ENCODE assay signal across 38 cellular contexts in genomic region chr7:87094322-87094721, GRCh38.
"Had no signal": no experiment of that assay in that cellular context is flagged by ENCODE, and none has a peak within 500 bp of the region (broad histone marks: within the 10 kb centered on the region; RNA-seq: fewer than 3 reads in every experiment).

No MANE protein-coding gene starts in this region.

- H3K4me1 ChIP-seq: adrenal gland, ascending aorta, body of pancreas had no signal

- H3K4me1 Mint-ChIP-seq: activated naive CD4-positive, alpha-beta T cell treated with anti-CD3 and anti-CD28 coated beads, Interleukin-2, amount 10 ng/mL, durations not matched to agents 7 days and 5 days; activated naive CD4-positive, alpha-beta T cell treated with anti-CD3 and anti-CD28 coated beads, Interleukin-2, amount 50 U/mL, for 24 hours; activated naive CD8-positive, alpha-beta T cell treated with anti-CD3 and anti-CD28 coated beads for 36 hours; activated naive CD8-positive, alpha-beta T cell treated with anti-CD3 and anti-CD28 coated beads, Interleukin-2, amount 10 ng/mL, durations not matched to agents 7 days and 5 days; activated naive CD8-positive, alpha-beta T cell treated with anti-CD3 and anti-CD28 coated beads, Interleukin-2, amount 50 U/mL, for 24 hours; activated T-helper 17 cell treated with anti-CD3 and anti-CD28 coated beads, Interleukin-2, amount 50 U/mL, for 72 hours; brain; central memory CD8-positive, alpha-beta T cell had no signal

- H3K27me3 Mint-ChIP-seq: activated naive CD4-positive, alpha-beta T cell treated with anti-CD3 and anti-CD28 coated beads, Interleukin-2, amount 10 ng/mL, durations not matched to agents 7 days and 5 days had no signal

- H3K4me3 Mint-ChIP-seq: activated naive CD4-positive, alpha-beta T cell treated with anti-CD3 and anti-CD28 coated beads for 36 hours; activated naive CD4-positive, alpha-beta T cell treated with anti-CD3 and anti-CD28 coated beads, Interleukin-2, amount 10 ng/mL, durations not matched to agents 7 days and 5 days; activated naive CD4-positive, alpha-beta T cell treated with anti-CD3 and anti-CD28 coated beads, Interleukin-2, amount 50 U/mL, for 24 hours; activated naive CD8-positive, alpha-beta T cell; activated naive CD8-positive, alpha-beta T cell treated with anti-CD3 and anti-CD28 coated beads for 36 hours; activated naive CD8-positive, alpha-beta T cell treated with anti-CD3 and anti-CD28 coated beads, Interleukin-2, amount 10 ng/mL, durations not matched to agents 7 days and 5 days; activated naive CD8-positive, alpha-beta T cell treated with anti-CD3 and anti-CD28 coated beads, Interleukin-2, amount 50 U/mL, for 24 hours; activated T-cell treated with anti-CD3 and anti-CD28 coated beads, Interleukin-2, amount 50 U/mL, for 24 hours; activated T-cell treated with anti-CD3 and anti-CD28 coated beads, Interleukin-2, amount 50 U/mL, for 4 hours; activated T-cell treated with anti-CD3 and anti-CD28 coated beads, Interleukin-2, amount 50 U/mL, for 72 hours; activated T-helper 1 cell treated with anti-CD3 and anti-CD28 coated beads, Interleukin-12 subunit alpha, Interleukin-12 subunit beta, Interleukin-2, Interleukin-4 antibody, amounts not matched to agents 30 ng/mL and 10 ng/mL and 1 ng/mL, durations not matched to agents 14 hours and 24 hours and 36 hours; activated T-helper 17 cell treated with anti-CD3 and anti-CD28 coated beads, Interleukin-2, amount 50 U/mL, for 72 hours; brain; central memory CD8-positive, alpha-beta T cell had no signal

- ATAC-seq: activated naive CD4-positive, alpha-beta T cell treated with anti-CD3 and anti-CD28 coated beads, Interleukin-2, amount 50 U/mL, for 72 hours; activated naive CD8-positive, alpha-beta T cell treated with anti-CD3 and anti-CD28 coated beads, Interleukin-2, amount 50 U/mL, for 24 hours; activated T-cell treated with anti-CD3 and anti-CD28 coated beads, Interleukin-2, amount 50 U/mL, for 4 hours; activated T-cell treated with anti-CD3 and anti-CD28 coated beads, Interleukin-2, amount 50 U/mL, for 72 hours; activated T-helper 17 cell treated with anti-CD3 and anti-CD28 coated beads, Interleukin-2, amount 50 U/mL, for 72 hours; body of pancreas had no signal

- H3K9me3 ChIP-seq: adrenal gland, body of pancreas had no signal

- H3K36me3 ChIP-seq: adrenal gland, ascending aorta, brain microvascular endothelial cell, cardiac muscle cell had no signal

- H3K27me3 ChIP-seq: adrenal gland, ascending aorta, body of pancreas, brain microvascular endothelial cell, cardiac muscle cell had no signal

- H3K27ac ChIP-seq: adrenal gland, ascending aorta, body of pancreas, brain microvascular endothelial cell, cardiac muscle cell had no signal

- DNase-seq: activated effector memory CD4-positive, alpha-beta T cell treated with anti-CD3 and anti-CD28 coated beads, Interleukin-2, amount 50 U/mL, for 16 hours; activated effector memory CD4-positive, alpha-beta T cell treated with Interleukin-2 at 50 U/mL for 16 hours; activated gamma-delta T cell; activated gamma-delta T cell treated with Interleukin-2 at 50 U/mL for 16 hours; activated naive CD4-positive, alpha-beta T cell; activated naive CD4-positive, alpha-beta T cell treated with anti-CD3 and anti-CD28 coated beads for 36 hours; activated naive CD4-positive, alpha-beta T cell treated with anti-CD3 and anti-CD28 coated beads, Interleukin-2, amount 10 ng/mL, durations not matched to agents 7 days and 5 days; activated naive CD4-positive, alpha-beta T cell treated with anti-CD3 and anti-CD28 coated beads, Interleukin-2, amount 50 U/mL, for 16 hours; activated naive CD4-positive, alpha-beta T cell treated with Interleukin-2 at 50 U/mL for 16 hours; activated naive CD8-positive, alpha-beta T cell treated with anti-CD3 and anti-CD28 coated beads for 36 hours; activated naive CD8-positive, alpha-beta T cell treated with anti-CD3 and anti-CD28 coated beads, Interleukin-2, amount 10 ng/mL, durations not matched to agents 7 days and 5 days; activated naive CD8-positive, alpha-beta T cell treated with anti-CD3 and anti-CD28 coated beads, Interleukin-2, amount 50 U/mL, for 24 hours; activated T-cell treated with anti-CD3 and anti-CD28 coated beads for 4 hours; activated T-cell treated with anti-CD3 and anti-CD28 coated beads, Interleukin-2, amount 50 U/mL, for 1 hour; activated T-cell treated with anti-CD3 and anti-CD28 coated beads, Interleukin-2, amount 50 U/mL, for 24 hours; activated T-cell treated with anti-CD3 and anti-CD28 coated beads, Interleukin-2, amount 50 U/mL, for 4 hours; activated T-cell treated with anti-CD3 and anti-CD28 coated beads, Interleukin-2, amount 50 U/mL, for 48 hours; activated T-cell treated with anti-CD3 and anti-CD28 coated beads, Interleukin-2, amount 50 U/mL, for 72 hours; adrenal gland; amniotic stem cell; amygdala; anterior cingulate cortex; aorta; body of pancreas; brain microvascular endothelial cell; caudate nucleus; central memory CD4-positive, alpha-beta T cell; cerebellar nuclear complex had no signal

- H3K4me3 ChIP-seq: adrenal gland, ascending aorta, body of pancreas, cardiac muscle cell had no signal

- H3K27ac Mint-ChIP-seq: activated naive CD4-positive, alpha-beta T cell treated with anti-CD3 and anti-CD28 coated beads for 36 hours; activated naive CD4-positive, alpha-beta T cell treated with anti-CD3 and anti-CD28 coated beads, Interleukin-2, amount 10 ng/mL, durations not matched to agents 7 days and 5 days; activated naive CD4-positive, alpha-beta T cell treated with anti-CD3 and anti-CD28 coated beads, Interleukin-2, amount 50 U/mL, for 24 hours; activated naive CD4-positive, alpha-beta T cell treated with anti-CD3 and anti-CD28 coated beads, Interleukin-2, amount 50 U/mL, for 72 hours; activated naive CD8-positive, alpha-beta T cell; activated naive CD8-positive, alpha-beta T cell treated with anti-CD3 and anti-CD28 coated beads for 36 hours; activated naive CD8-positive, alpha-beta T cell treated with anti-CD3 and anti-CD28 coated beads, Interleukin-2, amount 10 ng/mL, durations not matched to agents 7 days and 5 days; activated naive CD8-positive, alpha-beta T cell treated with anti-CD3 and anti-CD28 coated beads, Interleukin-2, amount 50 U/mL, for 24 hours; activated T-cell treated with anti-CD3 and anti-CD28 coated beads, Interleukin-2, amount 50 U/mL, for 24 hours; activated T-cell treated with anti-CD3 and anti-CD28 coated beads, Interleukin-2, amount 50 U/mL, for 72 hours; activated T-helper 1 cell treated with anti-CD3 and anti-CD28 coated beads, Interleukin-12 subunit alpha, Interleukin-12 subunit beta, Interleukin-2, Interleukin-4 antibody, amounts not matched to agents 30 ng/mL and 10 ng/mL and 1 ng/mL, durations not matched to agents 14 hours and 24 hours and 36 hours; activated T-helper 17 cell treated with anti-CD3 and anti-CD28 coated beads, Interleukin-2, amount 50 U/mL, for 72 hours; activated T-helper 2 cell treated with anti-CD3 and anti-CD28 coated beads, Interferon-gamma antibody, Interleukin-2, Interleukin-4, amounts not matched to agents 10 μg/mL and 5 μg/mL and 100 μg/mL, durations not matched to agents 14 hours and 24 hours and 36 hours; brain had no signal

- H3K36me3 Mint-ChIP-seq: activated naive CD4-positive, alpha-beta T cell treated with anti-CD3 and anti-CD28 coated beads, Interleukin-2, amount 10 ng/mL, durations not matched to agents 7 days and 5 days; activated naive CD4-positive, alpha-beta T cell treated with anti-CD3 and anti-CD28 coated beads, Interleukin-2, amount 50 U/mL, for 24 hours; activated naive CD8-positive, alpha-beta T cell; activated naive CD8-positive, alpha-beta T cell treated with anti-CD3 and anti-CD28 coated beads for 36 hours; activated naive CD8-positive, alpha-beta T cell treated with anti-CD3 and anti-CD28 coated beads, Interleukin-2, amount 10 ng/mL, durations not matched to agents 7 days and 5 days had no signal

- H3K9me3 Mint-ChIP-seq: activated naive CD4-positive, alpha-beta T cell treated with anti-CD3 and anti-CD28 coated beads for 36 hours; activated naive CD4-positive, alpha-beta T cell treated with anti-CD3 and anti-CD28 coated beads, Interleukin-2, amount 10 ng/mL, durations not matched to agents 7 days and 5 days; activated naive CD4-positive, alpha-beta T cell treated with anti-CD3 and anti-CD28 coated beads, Interleukin-2, amount 50 U/mL, for 24 hours; activated naive CD4-positive, alpha-beta T cell treated with anti-CD3 and anti-CD28 coated beads, Interleukin-2, amount 50 U/mL, for 72 hours; activated naive CD8-positive, alpha-beta T cell treated with anti-CD3 and anti-CD28 coated beads for 36 hours; activated naive CD8-positive, alpha-beta T cell treated with anti-CD3 and anti-CD28 coated beads, Interleukin-2, amount 10 ng/mL, durations not matched to agents 7 days and 5 days; activated T-cell treated with anti-CD3 and anti-CD28 coated beads, Interleukin-2, amount 50 U/mL, for 24 hours; activated T-cell treated with anti-CD3 and anti-CD28 coated beads, Interleukin-2, amount 50 U/mL, for 4 hours; activated T-cell treated with anti-CD3 and anti-CD28 coated beads, Interleukin-2, amount 50 U/mL, for 72 hours; activated T-helper 1 cell treated with anti-CD3 and anti-CD28 coated beads, Interleukin-12 subunit alpha, Interleukin-12 subunit beta, Interleukin-2, Interleukin-4 antibody, amounts not matched to agents 30 ng/mL and 10 ng/mL and 1 ng/mL, durations not matched to agents 14 hours and 24 hours and 36 hours; activated T-helper 17 cell treated with anti-CD3 and anti-CD28 coated beads, Interleukin-2, amount 50 U/mL, for 72 hours; activated T-helper 2 cell treated with anti-CD3 and anti-CD28 coated beads, Interferon-gamma antibody, Interleukin-2, Interleukin-4, amounts not matched to agents 10 μg/mL and 5 μg/mL and 100 μg/mL, durations not matched to agents 14 hours and 24 hours and 36 hours; central memory CD8-positive, alpha-beta T cell had no signal
